ENCODE assay signal across 21 cellular contexts in genomic region chr13:80313668-80314278, GRCh38. TPM values are rescaled to one million over a fixed set of nuclear protein-coding genes. Genes with fewer than 3 reads are reported as not detected.
"Had no signal": no experiment of that assay in that cellular context is flagged by ENCODE, and none has a peak within 500 bp of the region (broad histone marks: within the 10 kb centered on the region; RNA-seq: fewer than 3 reads in every experiment).

No MANE protein-coding gene starts in this region.

- FAIRE-seq: colon, endothelial cell of umbilical vein, pancreas had no signal

- H3K27me3 ChIP-seq: adrenal gland, ascending aorta, brain microvascular endothelial cell, esophagus muscularis mucosa, gastrocnemius medialis, neutrophil, pancreas, right atrium auricular region, tibial artery had no signal

- H3K9me3 ChIP-seq: adrenal gland, ascending aorta, esophagus muscularis mucosa, gastrocnemius medialis, neutrophil, pancreas, psoas muscle, right atrium auricular region, tibial artery had no signal

- DNase-seq: activated CD4-positive, alpha-beta T cell treated with anti-CD3 and anti-CD28 coated beads, Interleukin-2, amount 50 U/mL, for 1 hour; activated T-cell treated with anti-CD3 and anti-CD28 coated beads, Interleukin-2, amount 50 U/mL, for 24 hours; adrenal gland; effector memory CD4-positive, alpha-beta T cell; gastrocnemius medialis; hippocampal formation; kidney glomerular epithelial cell; pancreas; psoas muscle; stimulated activated CD4-positive, alpha-beta T cell treated with anti-CD3 and anti-CD28 coated beads, Interleukin-12 subunit alpha, Interleukin-12 subunit beta, amount 100 ng/mL, for 4 hours; tibial artery had no signal

- ATAC-seq: activated CD4-positive, CD25-positive, alpha-beta regulatory T cell treated with anti-CD3 and anti-CD28 coated beads, Interleukin-2, amount 50 U/mL, for 24 hours; activated T-helper 17 cell treated with anti-CD3 and anti-CD28 coated beads, Interleukin-2, amount 50 U/mL, for 72 hours; gastrocnemius medialis; pancreas; psoas muscle had no signal

- H3K4me1 ChIP-seq: adrenal gland, ascending aorta, esophagus muscularis mucosa, pancreas, right atrium auricular region had no signal

- H3K36me3 ChIP-seq: adrenal gland, ascending aorta, brain microvascular endothelial cell, esophagus muscularis mucosa, gastrocnemius medialis, neutrophil, pancreas, right atrium auricular region, tibial artery had no signal

- H3K4me3 ChIP-seq: adrenal gland, ascending aorta, esophagus muscularis mucosa, gastrocnemius medialis, pancreas, psoas muscle, right atrium auricular region, tibial artery had no signal

- H3K27ac ChIP-seq: adrenal gland, ascending aorta, brain microvascular endothelial cell, esophagus muscularis mucosa, gastrocnemius medialis, neutrophil, pancreas, psoas muscle, right atrium auricular region, tibial artery, VCaP had no signal

RNA-seq across cellular contexts. Expression of gene SPRY2, which starts 27.2 kb away (rescaled TPM):
- total RNA-seq: activated T-helper 17 cell treated with anti-CD3 and anti-CD28 coated beads, Interleukin-2, amount 50 U/mL, for 72 hours had no signal
